ENCODE assay signal across 10 cellular contexts in genomic region chr1:237736372-237737029, GRCh38.
DNase-seq lines count a peak whose midpoint lies in the region; ATAC-seq and TF ChIP-seq lines count a peak whose summit lies in the region.
"Had no signal": no experiment of that assay in that cellular context is flagged by ENCODE, and none has a peak within 500 bp of the region (broad histone marks: within the 10 kb centered on the region; RNA-seq: fewer than 3 reads in every experiment).

No MANE protein-coding gene starts in this region.

- WGBS in transverse colon (ENCODE audit: low coverage in 1 of 2), 2 donors: 50 to 63% methylated on average over 7 to 8 of the region's 8 CpGs

- no peaks in the 10 kb centered on the region for H3K27me3 ChIP-seq in PC-3 (ENCODE audit: low read length)
- H3K27me3 ChIP-seq in transverse colon: no peaks in the 10 kb centered on the region

- no peaks in the 10 kb centered on the region for H3K9me2 ChIP-seq in PC-3 (replicated peaks; ENCODE audit: low read length)

- H3K36me3 Mint-ChIP-seq in activated T-cell treated with anti-CD3 and anti-CD28 coated beads, Interleukin-2, amount 50 U/mL, for 4 hours (ENCODE audit: insufficient read depth): no peaks in the 10 kb centered on the region

- peak overlapping the region; percentile 20 for H3K4me3 Mint-ChIP-seq in activated T-cell treated with anti-CD3 and anti-CD28 coated beads, Interleukin-2, amount 50 U/mL, for 4 hours

- POLR2A ChIA-PET in PC-3 (lab: Charles Lee; ENCODE audit: unreplicated experiment): no interaction called here

- DNase-seq in activated T-cell treated with anti-CD3 and anti-CD28 coated beads, Interleukin-2, amount 50 U/mL, for 4 hours: no peak
- DNase-seq in activated T-cell treated with anti-CD3 and anti-CD28 coated beads for 4 hours (no peak), PC-3 (peak; percentile 18), fibroblast of pulmonary artery (ENCODE audit: low read depth) (peak; percentile 4), transverse colon (no peak), cerebellum (ENCODE audit: low spot score) (no peak)
- DNase-seq: PC-9; stimulated activated CD4-positive, alpha-beta T cell treated with anti-CD3 and anti-CD28 coated beads, Interleukin-15, amount 100 ng/mL, for 24 hours had no signal

- H3F3A ChIP-seq in PC-3 (ENCODE audit: low read length, unreplicated experiment): no peaks in the 10 kb centered on the region

- ATAC-seq in activated T-cell treated with anti-CD3 and anti-CD28 coated beads, Interleukin-2, amount 50 U/mL, for 4 hours: peak in 1 of 2 donors; percentile 23
- 0 out of 2 replicates have a peak, but pooled peaks have one; percentile 22 for ATAC-seq in PC-3
- ATAC-seq in GM18511 (IDR thresholded peaks at IDR 0.05; ENCODE audit: unreplicated experiment): no peak
- ATAC-seq in GM21381 (IDR thresholded peaks at IDR 0.05; ENCODE audit: unreplicated experiment): no peak

- H3K36me3 ChIP-seq in PC-3 (ENCODE audit: low read depth, low read length) (no peaks in the 10 kb centered on the region), transverse colon (no peaks in the 10 kb centered on the region)

- no peak overlapping the region for H3K4me2 ChIP-seq in PC-3 (ENCODE audit: low read length)
- H3K4me2 ChIP-seq: PC-9 had no signal

- no TSS peak for BruUV-seq in PC-3 (replicated peaks; lab: Mats Ljungman, UMichigan)

- no peak overlapping the region for H3K27ac ChIP-seq in PC-3 (ENCODE audit: low read length)
- no peak overlapping the region for H3K27ac ChIP-seq in transverse colon
- H3K27ac ChIP-seq: PC-9 had no signal

- no peak overlapping the region for H3K9ac ChIP-seq in PC-3 (ENCODE audit: low read length)

- CTCF ChIA-PET in PC-3 (lab: Charles Lee): no interaction called here

- intact Hi-C loops in PC-3 (cut with micrococcal nuclease) (loop anchor here (5.0 kb wide), 1 partner anchor 59 kb away; no protein-coding TSS in a partner anchor), transverse colon (cut with DNase I; ENCODE audit: low total_unique reads) (no loop called here)

- in situ Hi-C loops in transverse colon (cut with MboI; ENCODE audit: low pct_ligation_motif_present in 1 of 4, low pct_unique_long_range_greater_than_20kb in 1 of 4, low sequenced_read_pairs in 3 of 4): no loop called here

- H3K4me3 ChIP-seq in PC-3 (ENCODE audit: low read length) (no peak overlapping the region), fibroblast of pulmonary artery (replicated peaks; ENCODE audit: low read depth, low read length) (no peak overlapping the region), transverse colon (no peak overlapping the region)
- H3K4me3 ChIP-seq: PC-9 had no signal

- no peaks in the 10 kb centered on the region for H3K9me3 Mint-ChIP-seq in activated T-cell treated with anti-CD3 and anti-CD28 coated beads, Interleukin-2, amount 50 U/mL, for 4 hours

- no peaks in the 10 kb centered on the region for H3K79me2 ChIP-seq in PC-3 (ENCODE audit: low read length)

- peak; percentile 55 for TF ChIP-seq CTCF in PC-3 (conservative IDR thresholded peaks at IDR 0.05; ENCODE audit: low read depth, low read length)
- peak; percentile 28 for TF ChIP-seq CTCF in fibroblast of pulmonary artery (IDR thresholded peaks at IDR 0.05; ENCODE audit: low read length, missing control alignments)
- peak; percentile 17 to 45 (median 20) for TF ChIP-seq CTCF in transverse colon (IDR thresholded peaks at IDR 0.05)

- H3K27me3 Mint-ChIP-seq in activated T-cell treated with anti-CD3 and anti-CD28 coated beads, Interleukin-2, amount 50 U/mL, for 4 hours (ENCODE audit: low read depth): no peaks in the 10 kb centered on the region

- H3K4me1 ChIP-seq in PC-3 (ENCODE audit: insufficient read depth, low read length) (no peaks in the 10 kb centered on the region), transverse colon (no peaks in the 10 kb centered on the region)

- H3K9me3 ChIP-seq in PC-3 (ENCODE audit: low read length) (no peaks in the 10 kb centered on the region), transverse colon (no peaks in the 10 kb centered on the region)

- no peak overlapping the region for H2AFZ ChIP-seq in PC-3 (ENCODE audit: low read length)
- H2AFZ ChIP-seq: PC-9 had no signal

- TF ChIP-seq POLR2A in transverse colon (IDR thresholded peaks at IDR 0.05): no peak

- H4K20me1 ChIP-seq in PC-3 (ENCODE audit: low read length): no peaks in the 10 kb centered on the region

- H3K4me1 Mint-ChIP-seq in activated T-cell treated with anti-CD3 and anti-CD28 coated beads, Interleukin-2, amount 50 U/mL, for 4 hours (ENCODE audit: low read depth): peaks cover 6% of the 10 kb centered on the region

- TF ChIP-seq EP300 in transverse colon (IDR thresholded peaks at IDR 0.05; ENCODE audit: low read depth): no peak

Comparison
In these comparisons a context has a peak if more than half of its experiments do, and no peak if none do; other contexts are left out.
1. DNase-seq: peak in PC-3 (single experiment) and fibroblast of pulmonary artery (single experiment); none in activated T-cell treated with anti-CD3 and anti-CD28 coated beads, Interleukin-2, amount 50 U/mL, for 4 hours (single experiment), activated T-cell treated with anti-CD3 and anti-CD28 coated beads for 4 hours (single experiment), transverse colon (single experiment) and cerebellum (single experiment).
2. Peak in every context shown above with its lines, with median percentiles within 50 percentile points of each other: CTCF ChIP-seq.